Comparison of ENCODE assay signal across 9 cellular contexts in the genomic region with DNA sequence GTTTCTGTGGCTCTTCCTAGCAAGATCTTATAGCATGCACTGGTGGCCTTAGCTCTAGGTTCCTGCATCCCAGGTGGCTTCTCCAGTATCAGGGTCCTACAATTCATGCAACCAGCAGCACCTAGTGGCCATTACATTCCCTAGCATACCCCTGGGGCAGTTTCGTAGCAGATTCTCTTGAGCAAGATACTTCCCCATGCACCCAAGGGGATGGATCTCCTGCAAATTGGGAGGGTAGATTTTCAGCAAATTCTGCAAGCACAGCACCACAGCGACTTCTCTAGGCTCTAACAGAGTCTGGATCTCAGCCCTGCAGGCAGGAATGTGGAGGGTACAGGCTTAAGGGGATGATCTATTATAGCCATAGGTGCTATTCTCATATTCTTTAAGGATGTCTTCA. TPM values are rescaled to one million over a fixed set of nuclear protein-coding genes. Genes with fewer than 3 reads are reported as not detected.
A peak's percentile ranks its signal among the peaks of the same experiment; 100 is the strongest.
DNase-seq lines count a peak whose midpoint lies in the region; ATAC-seq and TF ChIP-seq lines count a peak whose summit lies in the region.
"Had no signal": no experiment of that assay in that cellular context is flagged by ENCODE, and none has a peak within 500 bp of the region (broad histone marks: within the 10 kb centered on the region; RNA-seq: fewer than 3 reads in every experiment).

No MANE protein-coding gene starts in this region.

- TF ChIP-seq CTCF in Calu3 (IDR thresholded peaks at IDR 0.05; ENCODE audit: unreplicated experiment): peak; percentile 53
- TF ChIP-seq CTCF in astrocyte of the cerebellum (IDR thresholded peaks at IDR 0.05; ENCODE audit: low read depth, low read length, missing control alignments): peak; percentile 77
- peak in 2 of 3 experiments; percentile 38 to 42 for TF ChIP-seq CTCF in nephron (IDR thresholded peaks at IDR 0.05; ENCODE audit: unreplicated experiment in 3 of 3)

- BruUV-seq in Calu3 (replicated peaks; lab: Mats Ljungman, UMichigan): no TSS peak

- H3K27ac Mint-ChIP-seq in Calu3 (ENCODE audit: unreplicated experiment) (no peak overlapping the region), nephron (no peak overlapping the region)
- no peak overlapping the region for H3K27ac Mint-ChIP-seq in CD8-positive, alpha-beta memory T cell

- TF ChIP-seq EP300 in Ishikawa (IDR thresholded peaks at IDR 0.05; ENCODE audit: borderline replicate concordance): no peak

- H3K4me3 Mint-ChIP-seq in Calu3 (ENCODE audit: low read depth, unreplicated experiment): no peak overlapping the region
- H3K4me3 Mint-ChIP-seq in nephron: no peak overlapping the region
- no peak overlapping the region for H3K4me3 Mint-ChIP-seq in CD8-positive, alpha-beta memory T cell

- POLR2A ChIA-PET in CD8-positive, alpha-beta memory T cell (lab: Charles Lee): no interaction called here

- no peaks in the 10 kb centered on the region for H3K9me3 Mint-ChIP-seq in Calu3 (ENCODE audit: low read depth, unreplicated experiment)
- H3K9me3 Mint-ChIP-seq in nephron: peaks cover 8% of the 10 kb centered on the region
- H3K9me3 Mint-ChIP-seq in CD8-positive, alpha-beta memory T cell: no peaks in the 10 kb centered on the region

- H3K27ac ChIP-seq in CD8-positive, alpha-beta memory T cell (ENCODE audit: low read depth, low read length): no peak overlapping the region
- H3K27ac ChIP-seq: SK-N-MC had no signal

- H3K36me3 ChIP-seq in CD8-positive, alpha-beta memory T cell (ENCODE audit: insufficient read depth, low read length): no peaks in the 10 kb centered on the region

- TF ChIP-seq RAD21 in Ishikawa (IDR thresholded peaks at IDR 0.05; ENCODE audit: low read depth): peak; percentile 65

- H3K4me3 ChIP-seq in astrocyte of the cerebellum (ENCODE audit: low read depth, low read length): no peak overlapping the region
- H3K4me3 ChIP-seq in CD8-positive, alpha-beta memory T cell (ENCODE audit: low read length): no peak overlapping the region
- H3K4me3 ChIP-seq: SK-N-MC had no signal

- intact Hi-C loops in Calu3 (cut with micrococcal nuclease; ENCODE audit: unreplicated experiment): no loop called here

- no peaks in the 10 kb centered on the region for H3K4me1 ChIP-seq in CD8-positive, alpha-beta memory T cell (ENCODE audit: insufficient read depth, low read length)

- H3K36me3 Mint-ChIP-seq in Calu3 (ENCODE audit: insufficient read depth, unreplicated experiment): no peaks in the 10 kb centered on the region
- peaks cover 5% of the 10 kb centered on the region for H3K36me3 Mint-ChIP-seq in nephron (ENCODE audit: low read depth)
- H3K36me3 Mint-ChIP-seq in CD8-positive, alpha-beta memory T cell: peaks cover 10 to 49% (median 28%) of the 10 kb centered on the region in 3 donors

- CTCF ChIA-PET in Calu3 (lab: Charles Lee): interaction anchor here (0.6 to 1.2 kb wide), 5 partner anchors 23 to 413 kb away, joined by 3 to 6 read pairs (median 3); no protein-coding TSS in a partner anchor
- CTCF ChIA-PET in CD8-positive, alpha-beta memory T cell (lab: Charles Lee): no interaction called here

- in situ Hi-C loops in astrocyte of the cerebellum (cut with HindIII; ENCODE audit: low sequenced_read_pairs): no loop called here

- H3K27me3 ChIP-seq in CD8-positive, alpha-beta memory T cell (ENCODE audit: insufficient read depth, low read length, poor library complexity, severe bottlenecking): no peaks in the 10 kb centered on the region

- no peaks in the 10 kb centered on the region for H3K9me3 ChIP-seq in CD8-positive, alpha-beta memory T cell (ENCODE audit: low read length)

- peak; percentile 60 for ATAC-seq in GM19035 (IDR thresholded peaks at IDR 0.05; ENCODE audit: unreplicated experiment)

- H3K27me3 Mint-ChIP-seq in Calu3 (ENCODE audit: unreplicated experiment) (no peaks in the 10 kb centered on the region), nephron (ENCODE audit: low read depth) (no peaks in the 10 kb centered on the region)
- H3K27me3 Mint-ChIP-seq in CD8-positive, alpha-beta memory T cell: no peaks in the 10 kb centered on the region

- peak; percentile 42 for DNase-seq in Calu3
- DNase-seq in astrocyte of the cerebellum (ENCODE audit: low read depth): peak; percentile 19
- no peak for DNase-seq in NCI-H187 (lab: John Stamatoyannopoulos, UW)
- no peak for DNase-seq in CD8-positive, alpha-beta memory T cell
- DNase-seq in medulla oblongata (ENCODE audit: extremely low spot score): no peak

- H3K4me1 Mint-ChIP-seq in Calu3 (ENCODE audit: low read depth, unreplicated experiment): no peaks in the 10 kb centered on the region
- no peaks in the 10 kb centered on the region for H3K4me1 Mint-ChIP-seq in nephron
- no peaks in the 10 kb centered on the region for H3K4me1 Mint-ChIP-seq in CD8-positive, alpha-beta memory T cell

TF ChIP-seq in Ishikawa, 13 proteins besides CTCF, POLR2A, EP300 and RAD21:
- TF ChIP-seq ZBTB7A (IDR thresholded peaks at IDR 0.05; ENCODE audit: low read depth) (no peak), TAF1 (IDR thresholded peaks at IDR 0.05; ENCODE audit: low read depth) (no peak), TCF12 (IDR thresholded peaks at IDR 0.05; ENCODE audit: low read depth) (no peak), REST (IDR thresholded peaks at IDR 0.05; ENCODE audit: low read depth) (no peak), CREB1 (IDR thresholded peaks at IDR 0.05; ENCODE audit: low read depth) (no peak), NFIC (IDR thresholded peaks at IDR 0.05) (no peak), USF1 (IDR thresholded peaks at IDR 0.05) (no peak), FOXM1 (IDR thresholded peaks at IDR 0.05; ENCODE audit: borderline replicate concordance, low read depth) (no peak), YY1 (IDR thresholded peaks at IDR 0.05; ENCODE audit: low read depth) (no peak), EGR1 (IDR thresholded peaks at IDR 0.05) (no peak), TEAD4 (IDR thresholded peaks at IDR 0.05) (no peak), MAX (IDR thresholded peaks at IDR 0.05) (no peak), CEBPB (IDR thresholded peaks at IDR 0.05) (no peak)

RNA-seq across cellular contexts. Expression of gene SLC9B1, which starts 13.1 kb away (rescaled TPM):
- not detected in 2 replicates for total RNA-seq in Calu3 (2022)
- 1 to 10 TPM; 1.2 to 1.7 TPM for total RNA-seq in CD8-positive, alpha-beta memory T cell
- 1.2 TPM for polyA plus RNA-seq in CD8-positive, alpha-beta memory T cell

RNA-seq across cellular contexts. Expression of gene SLC9B2, which starts 44.0 kb away (rescaled TPM):
- 2.7 and 5.0 TPM in 2 replicates for total RNA-seq in Calu3 (2022)
- 10 to 100 TPM; 35.8 to 37.0 TPM for total RNA-seq in CD8-positive, alpha-beta memory T cell
- polyA plus RNA-seq in CD8-positive, alpha-beta memory T cell: 19.1 TPM

Comparison
In these comparisons a context has a peak if more than half of its experiments do, and no peak if none do; other contexts are left out.
1. DNase-seq: peak in Calu3 (single experiment) and astrocyte of the cerebellum (single experiment); none in NCI-H187 (0 of 2), CD8-positive, alpha-beta memory T cell (0 of 5) and medulla oblongata (single experiment).
2. Peak in every context shown above with its lines, with median percentiles within 50 percentile points of each other: CTCF ChIP-seq.